Comparison of ENCODE assay signal across 8 cellular contexts in genomic region chr12:112992541-112993398, GRCh38. TPM values are rescaled to one million over a fixed set of nuclear protein-coding genes. Genes with fewer than 3 reads are reported as not detected.
DNase-seq lines count a peak whose midpoint lies in the region; ATAC-seq and TF ChIP-seq lines count a peak whose summit lies in the region.

No MANE protein-coding gene starts in this region.

- peaks cover 13% of the 10 kb centered on the region for H3K9me3 Mint-ChIP-seq in activated naive CD4-positive, alpha-beta T cell treated with anti-CD3 and anti-CD28 coated beads, Interleukin-2, amount 10 ng/mL, durations not matched to agents 7 days and 5 days
- H3K9me3 Mint-ChIP-seq in glutamatergic neuron (ENCODE audit: unreplicated experiment) = peaks cover 4% of the 10 kb centered on the region

- TF ChIP-seq CTCF in glutamatergic neuron (IDR thresholded peaks at IDR 0.05; ENCODE audit: partially characterized antibody, unreplicated experiment) = peak; percentile 97

- ATAC-seq in GM21423 (IDR thresholded peaks at IDR 0.05; ENCODE audit: unreplicated experiment) = no peak

- no peak overlapping the region for H3K4me3 Mint-ChIP-seq in activated naive CD4-positive, alpha-beta T cell treated with anti-CD3 and anti-CD28 coated beads, Interleukin-2, amount 10 ng/mL, durations not matched to agents 7 days and 5 days
- no peak overlapping the region for H3K4me3 Mint-ChIP-seq in glutamatergic neuron (ENCODE audit: unreplicated experiment)

- H3K27ac Mint-ChIP-seq in activated naive CD4-positive, alpha-beta T cell treated with anti-CD3 and anti-CD28 coated beads, Interleukin-2, amount 10 ng/mL, durations not matched to agents 7 days and 5 days = peak overlapping the region; percentile 46
- H3K27ac Mint-ChIP-seq in glutamatergic neuron (ENCODE audit: unreplicated experiment) = no peak overlapping the region

- H3K27me3 Mint-ChIP-seq in activated naive CD4-positive, alpha-beta T cell treated with anti-CD3 and anti-CD28 coated beads, Interleukin-2, amount 10 ng/mL, durations not matched to agents 7 days and 5 days = no peaks in the 10 kb centered on the region
- H3K27me3 Mint-ChIP-seq in glutamatergic neuron (ENCODE audit: unreplicated experiment) = peaks cover 1% of the 10 kb centered on the region

- peaks cover 40% of the 10 kb centered on the region for H3K4me1 Mint-ChIP-seq in activated naive CD4-positive, alpha-beta T cell treated with anti-CD3 and anti-CD28 coated beads, Interleukin-2, amount 10 ng/mL, durations not matched to agents 7 days and 5 days
- no peaks in the 10 kb centered on the region for H3K4me1 Mint-ChIP-seq in glutamatergic neuron (ENCODE audit: low read depth, unreplicated experiment)

- CTCF ChIA-PET in activated naive CD4-positive, alpha-beta T cell treated with anti-CD3 and anti-CD28 coated beads, Interleukin-2, amount 10 ng/mL, durations not matched to agents 7 days and 5 days (lab: Charles Lee) = interaction anchor here (0.6 to 4.8 kb wide), 49 partner anchors 8 to 194 kb away, joined by 3 to 106 read pairs (median 6); partner anchors contain the start of genes OAS1, OAS2, OAS3 and RASAL1

- DNase-seq in DMS79 (lab: John Stamatoyannopoulos, UW) = peak; percentile 5
- peak; percentile 68 to 86 for DNase-seq in Kasumi-1 (lab: John Stamatoyannopoulos, UW)
- peak; percentile 59 for DNase-seq in SHP77 treated with DMSO at 0.1 percent for 48 hours (lab: John Stamatoyannopoulos, UW)
- peak; percentile 81 for DNase-seq in activated naive CD4-positive, alpha-beta T cell treated with anti-CD3 and anti-CD28 coated beads, Interleukin-2, amount 10 ng/mL, durations not matched to agents 7 days and 5 days
- peak; percentile 71 for DNase-seq in glutamatergic neuron
- DNase-seq in pulmonary artery endothelial cell (ENCODE audit: low read depth, low spot score) = peak; percentile 19
- DNase-seq in OCI-M2 (lab: John Stamatoyannopoulos, UW; ENCODE audit: unreplicated experiment) = no peak

- peaks cover 92% of the 10 kb centered on the region for H3K36me3 Mint-ChIP-seq in activated naive CD4-positive, alpha-beta T cell treated with anti-CD3 and anti-CD28 coated beads, Interleukin-2, amount 10 ng/mL, durations not matched to agents 7 days and 5 days
- H3K36me3 Mint-ChIP-seq in glutamatergic neuron (ENCODE audit: unreplicated experiment) = no peaks in the 10 kb centered on the region

RNA-seq across cellular contexts. Expression of gene OAS2, which starts 14.5 kb away (rescaled TPM):
- not detected for total RNA-seq in glutamatergic neuron (ENCODE audit: unreplicated experiment)
- total RNA-seq in pulmonary artery endothelial cell = 11.1 and 16.5 TPM in 2 replicates

RNA-seq across cellular contexts. Expression of gene OAS3, which starts 54.5 kb away (rescaled TPM):
- total RNA-seq in glutamatergic neuron (ENCODE audit: unreplicated experiment) (not detected), pulmonary artery endothelial cell (8.4 and 31.0 TPM in 2 replicates)

Comparison
In these comparisons a context has a peak if more than half of its experiments do, and no peak if none do; other contexts are left out.
1. RNA of gene OAS2, which starts 14.5 kb away (total RNA-seq): 11.1 to 16.5 TPM in pulmonary artery endothelial cell; not detected in glutamatergic neuron (single experiment); every median in the first group is over 10 times any median in the second.